Comparison of ENCODE assay signal across 9 cellular contexts in genomic region chr6:113672691-113673149, GRCh38.
DNase-seq lines count a peak whose midpoint lies in the region; ATAC-seq and TF ChIP-seq lines count a peak whose summit lies in the region.
"Had no signal": no experiment of that assay in that cellular context is flagged by ENCODE, and none has a peak within 500 bp of the region (broad histone marks: within the 10 kb centered on the region; RNA-seq: fewer than 3 reads in every experiment).

No MANE protein-coding gene starts in this region.

- H3K4me2 ChIP-seq in hepatocyte, result peak overlapping the region; percentile 41

- H3K9me3 ChIP-seq in adipocyte (ENCODE audit: control insufficient read depth, low read length) (no peaks in the 10 kb centered on the region), hepatocyte (ENCODE audit: low read depth) (no peaks in the 10 kb centered on the region), stomach smooth muscle (ENCODE audit: control insufficient read depth in 2 of 2, low read length in 2 of 2) (no peaks in the 10 kb centered on the region)

- TF ChIP-seq CTCF in hepatocyte (IDR thresholded peaks at IDR 0.05; ENCODE audit: poor library complexity), result no peak

- H3K4me3 ChIP-seq in adipocyte (ENCODE audit: low read length), result peak overlapping the region; percentile 83
- H3K4me3 ChIP-seq in hepatocyte, result no peak overlapping the region
- H3K4me3 ChIP-seq in stomach smooth muscle (ENCODE audit: low read length in 2 of 2), result peak overlapping the region; percentile 1 to 64

- 60% methylated on average over 5 of the region's 5 CpGs for WGBS in hepatocyte (ENCODE audit: low lambda C conversion rate, missing lambda C conversion rate)

- H4K20me1 ChIP-seq in hepatocyte (ENCODE audit: insufficient read depth, poor library complexity, severe bottlenecking), result no peaks in the 10 kb centered on the region

- H3K27ac ChIP-seq in hepatocyte (no peak overlapping the region), stomach smooth muscle (ENCODE audit: low read length) (peak overlapping the region; percentile 24)
- H3K27ac ChIP-seq: brain microvascular endothelial cell had no signal

- H3K9ac ChIP-seq in adipocyte (ENCODE audit: low read length) (peak overlapping the region; percentile 49), stomach smooth muscle (ENCODE audit: low read length in 2 of 2) (peak overlapping the region in 1 of 2 donors; percentile 36)

- ATAC-seq in HG02973 (IDR thresholded peaks at IDR 0.05; ENCODE audit: unreplicated experiment) (no peak), HG03159 (IDR thresholded peaks at IDR 0.05; ENCODE audit: unreplicated experiment) (no peak)

- H2AFZ ChIP-seq in hepatocyte, result no peak overlapping the region

- H3K9me2 ChIP-seq in hepatocyte (replicated peaks; ENCODE audit: insufficient read depth), result no peaks in the 10 kb centered on the region

- no peaks in the 10 kb centered on the region for H3K79me2 ChIP-seq in hepatocyte

- H3K36me3 ChIP-seq in adipocyte (ENCODE audit: control insufficient read depth, insufficient read depth, low read length, severe bottlenecking), result no peaks in the 10 kb centered on the region
- H3K36me3 ChIP-seq in hepatocyte (replicated peaks; ENCODE audit: insufficient read depth, low read depth), result no peaks in the 10 kb centered on the region
- H3K36me3 ChIP-seq in stomach smooth muscle (ENCODE audit: control insufficient read depth in 2 of 2, insufficient read depth in 2 of 2, low read length in 2 of 2), result no peaks in the 10 kb centered on the region
- H3K36me3 ChIP-seq: brain microvascular endothelial cell had no signal

- peaks cover 26% of the 10 kb centered on the region for H3K4me1 ChIP-seq in adipocyte (ENCODE audit: control insufficient read depth, insufficient read depth, low read length)
- peaks cover 18% of the 10 kb centered on the region for H3K4me1 ChIP-seq in hepatocyte (ENCODE audit: insufficient read depth)
- H3K4me1 ChIP-seq in stomach smooth muscle (ENCODE audit: control insufficient read depth, insufficient read depth, low read length), result peaks cover 15% of the 10 kb centered on the region

- H3K27me3 ChIP-seq in adipocyte (replicated peaks; ENCODE audit: control insufficient read depth, insufficient read depth, low read length) (no peaks in the 10 kb centered on the region), hepatocyte (no peaks in the 10 kb centered on the region), stomach smooth muscle (ENCODE audit: control insufficient read depth in 1 of 2, insufficient read depth in 2 of 2, low read length in 2 of 2) (no peaks in the 10 kb centered on the region)
- H3K27me3 ChIP-seq: brain microvascular endothelial cell had no signal

- peak; percentile 13 for DNase-seq in GOT3 (lab: John Stamatoyannopoulos, UW)
- DNase-seq in adipocyte (ENCODE audit: low read depth), result peak; percentile 81
- DNase-seq in hepatocyte (ENCODE audit: low spot score), result no peak
- DNase-seq in HK-2 (ENCODE audit: unreplicated experiment), result no peak
- no peak for DNase-seq in activated effector memory CD4-positive, alpha-beta T cell treated with anti-CD3 and anti-CD28 coated beads, Interleukin-2, amount 50 U/mL, for 16 hours
- DNase-seq: brain microvascular endothelial cell had no signal

Comparison
In these comparisons a context has a peak if more than half of its experiments do, and no peak if none do; other contexts are left out.
1. DNase-seq: peak in GOT3 (single experiment) and adipocyte (single experiment); none in hepatocyte (single experiment), HK-2 (single experiment) and activated effector memory CD4-positive, alpha-beta T cell treated with anti-CD3 and anti-CD28 coated beads, Interleukin-2, amount 50 U/mL, for 16 hours (single experiment).